ENCODE assay signal across 1 cellular context in the genomic region with DNA sequence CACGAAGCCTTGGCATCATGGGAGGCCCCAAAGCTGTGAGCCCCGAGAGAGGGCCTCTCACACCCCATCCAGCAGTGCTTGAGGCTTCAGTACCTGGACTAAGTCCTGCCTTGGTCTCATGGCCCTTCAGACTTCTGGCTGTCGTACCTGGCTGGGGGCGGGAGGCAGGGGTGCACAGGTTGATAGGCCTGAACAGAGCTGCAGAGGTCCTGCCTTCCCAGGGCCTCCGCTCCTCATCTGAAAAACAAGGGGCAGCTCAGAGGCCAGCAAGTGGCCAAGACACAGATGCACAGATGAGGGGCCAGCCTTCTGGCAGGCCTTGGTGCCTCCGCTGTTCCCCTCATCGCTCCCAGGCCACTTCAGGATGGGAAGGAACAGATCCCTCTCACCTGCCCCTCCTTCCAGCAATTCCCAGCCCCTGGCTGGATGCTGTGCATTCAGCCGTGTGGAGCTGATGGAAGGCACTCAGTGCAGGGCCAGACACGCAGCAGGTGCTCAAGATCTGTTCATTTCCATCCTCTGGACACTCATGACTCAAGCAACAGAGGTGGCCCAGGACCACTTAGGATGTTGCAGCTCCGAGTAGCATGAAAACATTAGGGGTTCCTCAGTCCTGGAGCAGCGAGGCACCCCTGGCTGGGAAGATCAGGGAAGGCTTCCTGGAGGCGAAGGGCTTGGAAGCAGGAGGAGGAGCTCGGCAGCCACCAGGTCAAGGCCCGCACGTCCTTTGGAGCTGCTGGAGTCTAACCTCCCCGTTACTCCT.
TF ChIP-seq lines count a peak whose summit lies in the region.

No MANE protein-coding gene starts in this region.

TF ChIP-seq in HCT116, 20 proteins besides CTCF, POLR2A, EP300 and RAD21:
- TF ChIP-seq YY1 (IDR thresholded peaks at IDR 0.05; ENCODE audit: extremely low read depth, insufficient replicate concordance, low read depth, low read length), result no peak
- no peak for TF ChIP-seq EZH2phosphoT487 (IDR thresholded peaks at IDR 0.05; ENCODE audit: borderline replicate concordance)
- TF ChIP-seq, protein P1, sequence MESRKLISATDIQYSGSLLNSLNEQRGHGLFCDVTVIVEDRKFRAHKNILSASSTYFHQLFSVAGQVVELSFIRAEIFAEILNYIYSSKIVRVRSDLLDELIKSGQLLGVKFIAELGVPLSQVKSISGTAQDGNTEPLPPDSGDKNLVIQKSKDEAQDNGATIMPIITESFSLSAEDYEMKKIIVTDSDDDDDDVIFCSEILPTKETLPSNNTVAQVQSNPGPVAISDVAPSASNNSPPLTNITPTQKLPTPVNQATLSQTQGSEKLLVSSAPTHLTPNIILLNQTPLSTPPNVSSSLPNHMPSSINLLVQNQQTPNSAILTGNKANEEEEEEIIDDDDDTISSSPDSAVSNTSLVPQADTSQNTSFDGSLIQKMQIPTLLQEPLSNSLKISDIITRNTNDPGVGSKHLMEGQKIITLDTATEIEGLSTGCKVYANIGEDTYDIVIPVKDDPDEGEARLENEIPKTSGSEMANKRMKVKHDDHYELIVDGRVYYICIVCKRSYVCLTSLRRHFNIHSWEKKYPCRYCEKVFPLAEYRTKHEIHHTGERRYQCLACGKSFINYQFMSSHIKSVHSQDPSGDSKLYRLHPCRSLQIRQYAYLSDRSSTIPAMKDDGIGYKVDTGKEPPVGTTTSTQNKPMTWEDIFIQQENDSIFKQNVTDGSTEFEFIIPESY (IDR thresholded peaks at IDR 0.05; ENCODE audit: extremely low read depth, insufficient replicate concordance, low read length), result no peak
- TF ChIP-seq POLR2AphosphoS5 (IDR thresholded peaks at IDR 0.05; ENCODE audit: low read depth, low read length), result no peak
- TF ChIP-seq CEBPB (IDR thresholded peaks at IDR 0.05; ENCODE audit: low read depth), result no peak
- no peak for TF ChIP-seq FOSL1 (IDR thresholded peaks at IDR 0.05; ENCODE audit: low read depth)
- TF ChIP-seq ZFX (IDR thresholded peaks at IDR 0.05), result no peak
- no peak for TF ChIP-seq SP1 (IDR thresholded peaks at IDR 0.05; ENCODE audit: low read depth)
- TF ChIP-seq, protein P2, sequence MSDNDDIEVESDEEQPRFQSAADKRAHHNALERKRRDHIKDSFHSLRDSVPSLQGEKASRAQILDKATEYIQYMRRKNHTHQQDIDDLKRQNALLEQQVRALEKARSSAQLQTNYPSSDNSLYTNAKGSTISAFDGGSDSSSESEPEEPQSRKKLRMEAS (IDR thresholded peaks at IDR 0.05), result no peak
- no peak for TF ChIP-seq CBX3 (IDR thresholded peaks at IDR 0.05; ENCODE audit: low read depth)
- no peak for TF ChIP-seq JUND (IDR thresholded peaks at IDR 0.05)
- TF ChIP-seq, protein P3, sequence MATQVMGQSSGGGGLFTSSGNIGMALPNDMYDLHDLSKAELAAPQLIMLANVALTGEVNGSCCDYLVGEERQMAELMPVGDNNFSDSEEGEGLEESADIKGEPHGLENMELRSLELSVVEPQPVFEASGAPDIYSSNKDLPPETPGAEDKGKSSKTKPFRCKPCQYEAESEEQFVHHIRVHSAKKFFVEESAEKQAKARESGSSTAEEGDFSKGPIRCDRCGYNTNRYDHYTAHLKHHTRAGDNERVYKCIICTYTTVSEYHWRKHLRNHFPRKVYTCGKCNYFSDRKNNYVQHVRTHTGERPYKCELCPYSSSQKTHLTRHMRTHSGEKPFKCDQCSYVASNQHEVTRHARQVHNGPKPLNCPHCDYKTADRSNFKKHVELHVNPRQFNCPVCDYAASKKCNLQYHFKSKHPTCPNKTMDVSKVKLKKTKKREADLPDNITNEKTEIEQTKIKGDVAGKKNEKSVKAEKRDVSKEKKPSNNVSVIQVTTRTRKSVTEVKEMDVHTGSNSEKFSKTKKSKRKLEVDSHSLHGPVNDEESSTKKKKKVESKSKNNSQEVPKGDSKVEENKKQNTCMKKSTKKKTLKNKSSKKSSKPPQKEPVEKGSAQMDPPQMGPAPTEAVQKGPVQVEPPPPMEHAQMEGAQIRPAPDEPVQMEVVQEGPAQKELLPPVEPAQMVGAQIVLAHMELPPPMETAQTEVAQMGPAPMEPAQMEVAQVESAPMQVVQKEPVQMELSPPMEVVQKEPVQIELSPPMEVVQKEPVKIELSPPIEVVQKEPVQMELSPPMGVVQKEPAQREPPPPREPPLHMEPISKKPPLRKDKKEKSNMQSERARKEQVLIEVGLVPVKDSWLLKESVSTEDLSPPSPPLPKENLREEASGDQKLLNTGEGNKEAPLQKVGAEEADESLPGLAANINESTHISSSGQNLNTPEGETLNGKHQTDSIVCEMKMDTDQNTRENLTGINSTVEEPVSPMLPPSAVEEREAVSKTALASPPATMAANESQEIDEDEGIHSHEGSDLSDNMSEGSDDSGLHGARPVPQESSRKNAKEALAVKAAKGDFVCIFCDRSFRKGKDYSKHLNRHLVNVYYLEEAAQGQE (IDR thresholded peaks at IDR 0.05; ENCODE audit: low read depth), result no peak
- TF ChIP-seq EGR1 (IDR thresholded peaks at IDR 0.05; ENCODE audit: low read depth), result no peak
- TF ChIP-seq EZH2 (IDR thresholded peaks at IDR 0.05), result no peak
- TF ChIP-seq SRF (IDR thresholded peaks at IDR 0.05; ENCODE audit: low read depth), result no peak
- TF ChIP-seq, protein P4, sequence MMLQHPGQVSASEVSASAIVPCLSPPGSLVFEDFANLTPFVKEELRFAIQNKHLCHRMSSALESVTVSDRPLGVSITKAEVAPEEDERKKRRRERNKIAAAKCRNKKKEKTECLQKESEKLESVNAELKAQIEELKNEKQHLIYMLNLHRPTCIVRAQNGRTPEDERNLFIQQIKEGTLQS (IDR thresholded peaks at IDR 0.05), result no peak
- no peak for TF ChIP-seq ELF1 (IDR thresholded peaks at IDR 0.05; ENCODE audit: borderline replicate concordance, low read depth)
- no peak for TF ChIP-seq TCF7L2 (IDR thresholded peaks at IDR 0.05; ENCODE audit: borderline replicate concordance, extremely low read depth, insufficient read depth, insufficient read length)
- TF ChIP-seq SIN3A (IDR thresholded peaks at IDR 0.05; ENCODE audit: low read depth), result no peak
- TF ChIP-seq ZNF274 (IDR thresholded peaks at IDR 0.05; ENCODE audit: low read depth, low read length), result no peak
